ENCODE assay signal across 12 cellular contexts in genomic region chr5:172533058-172533398, GRCh38.
A peak's percentile ranks its signal among the peaks of the same experiment; 100 is the strongest.
DNase-seq lines count a peak whose midpoint lies in the region; ATAC-seq and TF ChIP-seq lines count a peak whose summit lies in the region.
"Had no signal": no experiment of that assay in that cellular context is flagged by ENCODE, and none has a peak within 500 bp of the region (broad histone marks: within the 10 kb centered on the region; RNA-seq: fewer than 3 reads in every experiment).

No MANE protein-coding gene starts in this region.

- H3K27me3 ChIP-seq in HCT116 (ENCODE audit: insufficient read depth, low read length): no peaks in the 10 kb centered on the region
- H3K27me3 ChIP-seq in endodermal cell (ENCODE audit: control insufficient read depth, insufficient read depth, low read length, poor library complexity, severe bottlenecking): no peaks in the 10 kb centered on the region
- H3K27me3 ChIP-seq in rectal smooth muscle tissue (ENCODE audit: control insufficient read depth, insufficient read depth, low read length): no peaks in the 10 kb centered on the region

- H2AFZ ChIP-seq in HCT116 (ENCODE audit: low read depth, low read length, poor library complexity, severe bottlenecking): no peak overlapping the region

- CTCF ChIA-PET in HCT116 (lab: Charles Lee): no interaction called here

- ATAC-seq in HCT116 (no peak), HG03097 (IDR thresholded peaks at IDR 0.05; ENCODE audit: low FRiP score, unreplicated experiment) (no peak), HG03135 (IDR thresholded peaks at IDR 0.05; ENCODE audit: unreplicated experiment) (no peak)
- ATAC-seq: activated T-helper 17 cell treated with anti-CD3 and anti-CD28 coated beads, Interleukin-2, amount 50 U/mL, for 72 hours had no signal

- no peak overlapping the region for H3K4me3 Mint-ChIP-seq in endodermal cell
- H3K4me3 Mint-ChIP-seq: activated CD4-positive, alpha-beta memory T cell treated with anti-CD3 and anti-CD28 coated beads for 36 hours; activated T-helper 17 cell treated with anti-CD3 and anti-CD28 coated beads, Interleukin-2, amount 50 U/mL, for 72 hours; central memory CD8-positive, alpha-beta T cell had no signal

- WGBS in endodermal cell (ENCODE audit: insufficient coverage in 1 of 2, insufficient read length in 1 of 2), 2 experiments: 88 to 91% methylated on average over 6 to 10 of the region's 10 CpGs

- POLR2A ChIA-PET in HCT116 (lab: Charles Lee): no interaction called here

- H3K9me3 Mint-ChIP-seq in endodermal cell: no peaks in the 10 kb centered on the region

- no peak for TF ChIP-seq CTCF in HCT116 (IDR thresholded peaks at IDR 0.05 in 2 of 3, conservative IDR thresholded peaks at IDR 0.05 in 1 of 3; ENCODE audit: borderline replicate concordance in 1 of 3, insufficient read depth in 1 of 3, low read depth in 2 of 3, low read length in 2 of 3)
- no peak for TF ChIP-seq CTCF in endodermal cell (conservative IDR thresholded peaks at IDR 0.05)

- DNase-seq in GM03348 (ENCODE audit: low spot score) (peak; percentile 1), HCT116 (ENCODE audit: low read depth, low spot score) (no peak), endodermal cell (peak; percentile 51), NCI-H2196 (lab: John Stamatoyannopoulos, UW; ENCODE audit: unreplicated experiment) (no peak)
- DNase-seq: activated CD4-positive, alpha-beta memory T cell treated with anti-CD3 and anti-CD28 coated beads for 36 hours; GF-D8; NCI-H226 had no signal

- H3K4me1 ChIP-seq in HCT116 (ENCODE audit: control insufficient read depth in 1 of 2, insufficient read depth in 2 of 2, low read length in 2 of 2) (peaks cover 2 to 12% of the 10 kb centered on the region in 2 experiments; a peak in 3 of 4 replicates), endodermal cell (ENCODE audit: control insufficient read depth, insufficient read depth, low read length) (no peaks in the 10 kb centered on the region), rectal smooth muscle tissue (ENCODE audit: control insufficient read depth, insufficient read depth, low read length) (peaks cover 22% of the 10 kb centered on the region)

- H3K9me3 ChIP-seq in HCT116 (ENCODE audit: control insufficient read depth in 1 of 2, insufficient read depth in 1 of 2, low read depth in 1 of 2, low read length in 2 of 2) (no peaks in the 10 kb centered on the region), endodermal cell (ENCODE audit: control insufficient read depth, low read length) (no peaks in the 10 kb centered on the region)

- no peaks in the 10 kb centered on the region for H3K36me3 ChIP-seq in HCT116 (ENCODE audit: control insufficient read depth in 1 of 2, insufficient read depth in 2 of 2, low read length in 2 of 2)
- H3K36me3 ChIP-seq in endodermal cell (ENCODE audit: control insufficient read depth, insufficient read depth, low read length): no peaks in the 10 kb centered on the region
- no peaks in the 10 kb centered on the region for H3K36me3 ChIP-seq in rectal smooth muscle tissue (ENCODE audit: control insufficient read depth, insufficient read depth, low read length)

- no peak for TF ChIP-seq RAD21 in HCT116 (IDR thresholded peaks at IDR 0.05; ENCODE audit: low read depth)

- H3K4me3 ChIP-seq in HCT116 (replicated peaks in 1 of 2; ENCODE audit: low read depth in 1 of 2, low read length in 2 of 2): no peak overlapping the region
- H3K4me3 ChIP-seq in endodermal cell (ENCODE audit: low read length): no peak overlapping the region
- H3K4me3 ChIP-seq in rectal smooth muscle tissue (ENCODE audit: low read length): no peak overlapping the region

- RAD21 ChIA-PET in HCT116 (lab: Charles Lee; ENCODE audit: low non-redundant PET in 1 of 2, low total read pairs in 2 of 2, uncharacterized antibody in 2 of 2, unreplicated experiment in 2 of 2): no interaction called here

- no peaks in the 10 kb centered on the region for H4K20me1 ChIP-seq in HCT116 (ENCODE audit: insufficient read depth)

- H3K4me1 Mint-ChIP-seq in endodermal cell: no peaks in the 10 kb centered on the region
- H3K4me1 Mint-ChIP-seq: activated T-helper 17 cell treated with anti-CD3 and anti-CD28 coated beads, Interleukin-2, amount 50 U/mL, for 72 hours had no signal

- BruUV-seq in HCT116 (replicated peaks; lab: Mats Ljungman, UMichigan): no TSS peak

- peaks cover 2% of the 10 kb centered on the region for H3K27me3 Mint-ChIP-seq in endodermal cell (ENCODE audit: insufficient read depth)

- intact Hi-C loops in HCT116 (cut with micrococcal nuclease): no loop called here

- TF ChIP-seq POLR2A in HCT116 (IDR thresholded peaks at IDR 0.05; ENCODE audit: borderline replicate concordance, extremely low read depth, insufficient read depth, insufficient read length): no peak

- H3K9me2 ChIP-seq in HCT116 (ENCODE audit: insufficient read depth): no peaks in the 10 kb centered on the region

- H3K27ac Mint-ChIP-seq in endodermal cell: no peak overlapping the region
- H3K27ac Mint-ChIP-seq: activated CD4-positive, alpha-beta memory T cell treated with anti-CD3 and anti-CD28 coated beads for 36 hours; activated T-helper 17 cell treated with anti-CD3 and anti-CD28 coated beads, Interleukin-2, amount 50 U/mL, for 72 hours had no signal

- H3K4me2 ChIP-seq in HCT116 (ENCODE audit: low read length): 0 out of 2 replicates have a peak overlapping the region, but pooled peaks have one; percentile 37

- H3K9ac ChIP-seq in HCT116 (ENCODE audit: low read length) (no peak overlapping the region), endodermal cell (ENCODE audit: extremely low read depth, low read length, poor library complexity, severe bottlenecking) (no peak overlapping the region), rectal smooth muscle tissue (ENCODE audit: low read length) (no peak overlapping the region)

- no peaks in the 10 kb centered on the region for H3K79me2 ChIP-seq in HCT116 (ENCODE audit: insufficient read depth, low read length)

- H3K27ac ChIP-seq in HCT116 (ENCODE audit: low read depth, low read length): no peak overlapping the region
- H3K27ac ChIP-seq in endodermal cell (ENCODE audit: low read depth, low read length): no peak overlapping the region
- peak overlapping the region; percentile 73 for H3K27ac ChIP-seq in rectal smooth muscle tissue (ENCODE audit: low read depth, low read length)

- no peaks in the 10 kb centered on the region for H3K36me3 Mint-ChIP-seq in endodermal cell (ENCODE audit: low read depth)
- H3K36me3 Mint-ChIP-seq: activated CD4-positive, alpha-beta memory T cell treated with anti-CD3 and anti-CD28 coated beads for 36 hours had no signal

TF ChIP-seq in HCT116, 20 proteins besides CTCF, POLR2A, EP300 and RAD21:
- TF ChIP-seq YY1 (IDR thresholded peaks at IDR 0.05; ENCODE audit: extremely low read depth, insufficient replicate concordance, low read depth, low read length): no peak
- no peak for TF ChIP-seq SP1 (IDR thresholded peaks at IDR 0.05; ENCODE audit: low read depth)
- no peak for TF ChIP-seq TCF7L2 (IDR thresholded peaks at IDR 0.05; ENCODE audit: borderline replicate concordance, extremely low read depth, insufficient read depth, insufficient read length)
- no peak for TF ChIP-seq JUND (IDR thresholded peaks at IDR 0.05)
- TF ChIP-seq EZH2phosphoT487 (IDR thresholded peaks at IDR 0.05; ENCODE audit: borderline replicate concordance): no peak
- TF ChIP-seq EZH2 (IDR thresholded peaks at IDR 0.05): no peak

Comparison
In these comparisons a context has a peak if more than half of its experiments do, and no peak if none do; other contexts are left out.
1. DNase-seq: peak in GM03348 (single experiment) and endodermal cell (single experiment); none in HCT116 (single experiment) and NCI-H2196 (single experiment).